In the genomic region with DNA sequence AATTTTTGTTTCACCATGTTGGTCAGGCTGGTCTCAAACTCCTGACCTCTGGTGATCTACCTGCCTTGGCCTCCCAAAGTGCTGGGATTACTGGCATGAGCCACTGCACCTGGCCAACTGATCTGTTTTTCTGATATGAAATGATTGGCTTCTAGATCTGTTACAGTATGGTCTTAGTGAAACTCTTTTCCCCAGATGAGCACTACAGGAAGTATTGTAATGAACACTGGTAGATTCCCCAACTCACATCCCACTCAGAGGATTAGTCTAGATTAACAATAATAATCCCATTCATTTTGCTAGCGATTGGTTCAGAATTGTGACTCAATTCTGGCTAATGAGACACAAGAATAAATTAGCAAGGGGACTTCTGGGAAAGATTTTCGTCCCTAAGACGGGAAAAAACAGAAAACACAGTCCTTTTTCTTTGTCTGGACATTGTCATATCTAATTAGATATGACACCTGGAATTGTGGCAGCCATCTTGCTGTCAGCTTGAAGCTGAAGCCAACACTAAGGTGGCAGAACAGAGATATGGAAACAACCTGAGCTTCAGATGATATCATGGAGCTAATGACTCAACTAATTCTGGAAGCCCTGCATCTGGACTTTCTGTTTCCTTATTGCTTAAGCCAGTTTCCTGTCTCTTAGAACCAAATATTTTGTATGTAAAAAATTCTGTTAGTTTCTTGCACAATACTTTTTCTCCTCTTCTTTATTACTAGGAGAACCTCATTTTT, we compare ENCODE assay signal across 13 cellular contexts. TPM values are rescaled to one million over a fixed set of nuclear protein-coding genes. Genes with fewer than 3 reads are reported as not detected.
DNase-seq lines count a peak whose midpoint lies in the region; ATAC-seq and TF ChIP-seq lines count a peak whose summit lies in the region.
"Had no signal": no experiment of that assay in that cellular context is flagged by ENCODE, and none has a peak within 500 bp of the region (broad histone marks: within the 10 kb centered on the region; RNA-seq: fewer than 3 reads in every experiment).

No MANE protein-coding gene starts in this region.

- peak; percentile 34 for DNase-seq in GM04504 (ENCODE audit: low read depth)
- DNase-seq in SIG-M5 treated with dmso at 0.1 percent for 504 hours (lab: John Stamatoyannopoulos, UW; ENCODE audit: unreplicated experiment) = peak; percentile 37
- DNase-seq in fibroblast of the aortic adventitia (ENCODE audit: low read depth) = peak; percentile 70
- DNase-seq in erythroblast (lab: John Stamatoyannopoulos, UW) = no peak
- no peak for DNase-seq in T1000 (lab: John Stamatoyannopoulos, UW)
- DNase-seq in head of caudate nucleus = no peak
- DNase-seq: Calu3; H9; NCI-H1694; stimulated activated CD4-positive, alpha-beta T cell treated with anti-CD3 and anti-CD28 coated beads, Interleukin-2, amount 100 ng/mL, for 48 hours; upper lobe of left lung had no signal

- no peaks in the 10 kb centered on the region for H3K79me2 ChIP-seq in ACC112 (ENCODE audit: control insufficient read depth, insufficient read depth, low read length, unreplicated experiment)

- no peaks in the 10 kb centered on the region for H3K27me3 ChIP-seq in ACC112 (ENCODE audit: insufficient read depth, low read length)
- H3K27me3 ChIP-seq: upper lobe of left lung had no signal

- TF ChIP-seq CTCF in fibroblast of the aortic adventitia (IDR thresholded peaks at IDR 0.05; ENCODE audit: insufficient read depth, low read length) = no peak

- no peaks in the 10 kb centered on the region for H3K36me3 ChIP-seq in ACC112 (ENCODE audit: insufficient read depth, low read length)
- H3K36me3 ChIP-seq: upper lobe of left lung had no signal

- ATAC-seq in HG02678 (IDR thresholded peaks at IDR 0.05; ENCODE audit: unreplicated experiment) = no peak

- TF ChIP-seq POLR2A in erythroblast (IDR thresholded peaks at IDR 0.05; ENCODE audit: low read length) = no peak

- peaks cover 16% of the 10 kb centered on the region for H3K4me1 ChIP-seq in ACC112 (ENCODE audit: control insufficient read depth, insufficient read depth, low read length, unreplicated experiment)
- H3K4me1 ChIP-seq: upper lobe of left lung had no signal

- peak overlapping the region; percentile 27 for H2AFZ ChIP-seq in ACC112 (ENCODE audit: low read length, unreplicated experiment)

- H3K4me3 ChIP-seq in ACC112 (ENCODE audit: low read depth, low read length) = no peak overlapping the region
- no peak overlapping the region for H3K4me3 ChIP-seq in fibroblast of the aortic adventitia (ENCODE audit: low read depth, low read length)
- H3K4me3 ChIP-seq: upper lobe of left lung had no signal

- intact Hi-C loops in head of caudate nucleus (cut with DNase I) = no loop called here

- peak overlapping the region; percentile 86 for H3K27ac ChIP-seq in ACC112 (ENCODE audit: low read depth, low read length)
- H3K27ac ChIP-seq: upper lobe of left lung had no signal

RNA-seq across cellular contexts. Expression of a gene that starts 17.4 kb away (rescaled TPM):
- total RNA-seq in fibroblast of the aortic adventitia (ENCODE audit: low replicate concordance) = 55.4 and 72.6 TPM in 2 replicates

RNA-seq across cellular contexts. Expression of a gene that starts 33.6 kb away (rescaled TPM):
- total RNA-seq in fibroblast of the aortic adventitia (ENCODE audit: low replicate concordance) = 87.3 and 121 TPM in 2 replicates

Comparison
In these comparisons a context has a peak if more than half of its experiments do, and no peak if none do; other contexts are left out.
1. DNase-seq: peak in GM04504 (single experiment), SIG-M5 treated with dmso at 0.1 percent for 504 hours (single experiment) and fibroblast of the aortic adventitia (single experiment); none in erythroblast (0 of 2), T1000 (single experiment) and head of caudate nucleus (0 of 42).